17 cellular contexts compared by ENCODE assay signal in the genomic region with DNA sequence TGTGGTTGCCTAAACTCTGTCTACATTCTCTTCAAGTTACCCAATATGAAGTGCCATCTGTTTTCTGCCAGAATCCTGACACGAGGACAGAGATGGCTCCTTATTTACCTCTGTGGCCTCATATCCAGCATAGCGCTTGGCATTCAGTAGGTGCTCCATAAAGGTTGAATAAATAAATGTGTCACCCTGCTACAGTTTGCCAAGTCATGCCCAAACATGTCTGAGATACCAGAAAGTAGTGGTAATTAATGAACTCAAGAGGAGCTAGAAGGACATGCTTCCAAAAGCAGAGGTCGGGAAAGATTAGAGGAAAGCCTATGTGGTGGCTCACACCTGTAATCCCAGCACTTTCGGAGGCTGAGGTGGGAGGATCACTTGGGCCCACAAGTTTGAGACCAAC.
"Had no signal": no experiment of that assay in that cellular context is flagged by ENCODE, and none has a peak within 500 bp of the region (broad histone marks: within the 10 kb centered on the region; RNA-seq: fewer than 3 reads in every experiment).

No MANE protein-coding gene starts in this region.

- H3K27me3 Mint-ChIP-seq: T-helper 17 cell had no signal

- H3K36me3 ChIP-seq: ascending aorta, tibial artery, WERI-Rb-1 had no signal

- H3K27ac ChIP-seq: ascending aorta, hepatocyte, tibial artery, WERI-Rb-1 had no signal

- H3K4me1 ChIP-seq: ascending aorta, tibial artery had no signal

- H3K27me3 ChIP-seq: ascending aorta, hepatocyte, tibial artery had no signal

- DNase-seq: activated CD4-positive, alpha-beta T cell treated with anti-CD3 and anti-CD28 coated beads, Interleukin-2, amount 50 U/mL, for 48 hours; activated naive CD4-positive, alpha-beta T cell treated with anti-CD3 and anti-CD28 coated beads, Interleukin-2, amount 10 ng/mL, durations not matched to agents 7 days and 5 days; effector CD4-positive, alpha-beta T cell; foreskin fibroblast; left cardiac atrium; occipital lobe; stimulated activated CD4-positive, alpha-beta T cell treated with anti-CD3 and anti-CD28 coated beads, Interleukin-1b, Interleukin-23, amount 100 ng/mL, for 48 hours; stimulated activated CD8-positive, alpha-beta memory T cell treated with anti-CD3 and anti-CD28 coated beads, Interleukin-4, amount 100 ng/mL, for 48 hours; stimulated activated naive CD4-positive, alpha-beta T cell treated with Interleukin-2 at 50 U/mL for 16 hours; substantia nigra; T-helper 17 cell; tibial artery; WERI-Rb-1 had no signal

- H3K4me3 ChIP-seq: ascending aorta, hepatocyte, tibial artery had no signal

- H3K9me3 Mint-ChIP-seq: activated T-helper 2 cell treated with anti-CD3 and anti-CD28 coated beads, Interferon-gamma antibody, Interleukin-2, Interleukin-4, amounts not matched to agents 10 μg/mL and 5 μg/mL and 100 μg/mL, durations not matched to agents 14 hours and 24 hours and 36 hours had no signal

- H3K9me3 ChIP-seq: ascending aorta, tibial artery had no signal

- ATAC-seq: left cardiac atrium, T-helper 17 cell had no signal

- H3K4me3 Mint-ChIP-seq: activated CD8-positive, alpha-beta memory T cell treated with anti-CD3 and anti-CD28 coated beads, Interleukin-2, amount 10 ng/mL, durations not matched to agents 7 days and 5 days; activated naive CD4-positive, alpha-beta T cell treated with anti-CD3 and anti-CD28 coated beads, Interleukin-2, amount 10 ng/mL, durations not matched to agents 7 days and 5 days had no signal

- H3K27ac Mint-ChIP-seq: activated naive CD4-positive, alpha-beta T cell treated with anti-CD3 and anti-CD28 coated beads, Interleukin-2, amount 10 ng/mL, durations not matched to agents 7 days and 5 days; activated T-helper 2 cell treated with anti-CD3 and anti-CD28 coated beads, Interferon-gamma antibody, Interleukin-2, Interleukin-4, amounts not matched to agents 10 μg/mL and 5 μg/mL and 100 μg/mL, durations not matched to agents 14 hours and 24 hours and 36 hours; T-helper 17 cell had no signal
